In genomic region chr5:8864053-8864452, GRCh38 we compare ENCODE assay signal across 10 cellular contexts.
DNase-seq lines count a peak whose midpoint lies in the region; ATAC-seq lines count a peak whose summit lies in the region.
"Had no signal": no experiment of that assay in that cellular context is flagged by ENCODE, and none has a peak within 500 bp of the region (broad histone marks: within the 10 kb centered on the region; RNA-seq: fewer than 3 reads in every experiment).

No MANE protein-coding gene starts in this region.

- no peak overlapping the region for H3K4me3 Mint-ChIP-seq in effector memory CD8-positive, alpha-beta T cell
- H3K4me3 Mint-ChIP-seq: activated T-cell treated with anti-CD3 and anti-CD28 coated beads, Interleukin-2, amount 50 U/mL, for 24 hours had no signal

- DNase-seq in ACHN (peak; percentile 20), NCI-H69 (lab: John Stamatoyannopoulos, UW) (peak; percentile 75), fibroblast of gingiva (ENCODE audit: low read depth) (peak; percentile 34)
- DNase-seq in effector memory CD8-positive, alpha-beta T cell = no peak
- DNase-seq in activated naive CD4-positive, alpha-beta T cell (lab: John Stamatoyannopoulos, UW) = no peak
- no peak for DNase-seq in activated CD4-positive, alpha-beta T cell treated with anti-CD3 and anti-CD28 coated beads, Interleukin-2, amount 50 U/mL, for 48 hours
- DNase-seq: activated T-cell treated with anti-CD3 and anti-CD28 coated beads, Interleukin-2, amount 50 U/mL, for 24 hours; stimulated activated naive CD4-positive, alpha-beta T cell had no signal

- H3K4me1 Mint-ChIP-seq in effector memory CD8-positive, alpha-beta T cell (ENCODE audit: low read depth in 2 of 2) = no peaks in the 10 kb centered on the region

- no peaks in the 10 kb centered on the region for H3K27me3 Mint-ChIP-seq in effector memory CD8-positive, alpha-beta T cell
- H3K27me3 Mint-ChIP-seq: activated T-cell treated with anti-CD3 and anti-CD28 coated beads, Interleukin-2, amount 50 U/mL, for 24 hours had no signal

- in situ Hi-C loops in ACHN (cut with HindIII; ENCODE audit: low pct_ligation_motif_present, low pct_unique_long_range_greater_than_20kb, low sequenced_read_pairs) = no loop called here

- peak; percentile 47 for ATAC-seq in GM18508 (IDR thresholded peaks at IDR 0.05; ENCODE audit: insufficient read depth, unreplicated experiment)
- no peak for ATAC-seq in effector memory CD8-positive, alpha-beta T cell (replicated peaks)
- ATAC-seq in activated CD4-positive, CD25-positive, alpha-beta regulatory T cell treated with anti-CD3 and anti-CD28 coated beads, Interleukin-2, amount 50 U/mL, for 24 hours = no peak

- peaks cover 3 to 15% of the 10 kb centered on the region in 2 donors for H3K9me3 Mint-ChIP-seq in effector memory CD8-positive, alpha-beta T cell

- H3K36me3 Mint-ChIP-seq in effector memory CD8-positive, alpha-beta T cell (ENCODE audit: insufficient read depth) = peaks cover 3% of the 10 kb centered on the region

- no peak overlapping the region for H3K27ac Mint-ChIP-seq in effector memory CD8-positive, alpha-beta T cell
- H3K27ac Mint-ChIP-seq: activated T-cell treated with anti-CD3 and anti-CD28 coated beads, Interleukin-2, amount 50 U/mL, for 24 hours had no signal

Comparison
In these comparisons a context has a peak if more than half of its experiments do, and no peak if none do; other contexts are left out.
1. DNase-seq: peak in ACHN (single experiment), NCI-H69 (single experiment) and fibroblast of gingiva (single experiment); none in effector memory CD8-positive, alpha-beta T cell (0 of 3), activated naive CD4-positive, alpha-beta T cell (0 of 4) and activated CD4-positive, alpha-beta T cell treated with anti-CD3 and anti-CD28 coated beads, Interleukin-2, amount 50 U/mL, for 48 hours (0 of 2).